8 cellular contexts compared by ENCODE assay signal in genomic region chr7:116984917-116985316, GRCh38. TPM values are rescaled to one million over a fixed set of nuclear protein-coding genes. Genes with fewer than 3 reads are reported as not detected.
A peak's percentile ranks its signal among the peaks of the same experiment; 100 is the strongest.
DNase-seq lines count a peak whose midpoint lies in the region; ATAC-seq and TF ChIP-seq lines count a peak whose summit lies in the region.

No MANE protein-coding gene starts in this region.

- H3K4me1 Mint-ChIP-seq in CD14-positive monocyte: peaks cover 28% of the 10 kb centered on the region

- peaks cover 0 to 2% of the 10 kb centered on the region in 2 donors for H3K36me3 Mint-ChIP-seq in CD14-positive monocyte

- H3K27ac Mint-ChIP-seq in CD14-positive monocyte: no peak overlapping the region

- peak; percentile 75 for ATAC-seq in GM18907 (IDR thresholded peaks at IDR 0.05; ENCODE audit: unreplicated experiment)

- H3K27me3 Mint-ChIP-seq in CD14-positive monocyte (ENCODE audit: low read depth in 3 of 3): peaks cover 0 to 1% (median 0%) of the 10 kb centered on the region in 3 donors

- H3K9me3 Mint-ChIP-seq in CD14-positive monocyte: no peaks in the 10 kb centered on the region

- peak; percentile 83 for TF ChIP-seq CTCF in CD14-positive monocyte (IDR thresholded peaks at IDR 0.05)

- H3K4me3 Mint-ChIP-seq in CD14-positive monocyte: no peak overlapping the region

- DNase-seq in CD14-positive monocyte (ENCODE audit: low spot score) (no peak), Kasumi-1 (lab: John Stamatoyannopoulos, UW) (peak; percentile 50 to 78), SHP77 (lab: John Stamatoyannopoulos, UW) (peak; percentile 11 to 39), fibroblast of peridontal ligament (ENCODE audit: extremely low read depth) (peak; percentile 57), putamen (ENCODE audit: low spot score) (peak; percentile 25)
- DNase-seq in stimulated activated CD4-positive, alpha-beta T cell treated with anti-CD3 and anti-CD28 coated beads, Interleukin-1b, Interleukin-23, amount 100 ng/mL, for 48 hours: no peak
- no peak for DNase-seq in activated T-cell treated with anti-CD3 and anti-CD28 coated beads, Interleukin-2, amount 50 U/mL, for 48 hours

- intact Hi-C loops in CD14-positive monocyte (cut with micrococcal nuclease): loop anchor here in 1 of 2 donors (10.0 kb wide), 1 partner anchor 130 kb away; no protein-coding TSS in a partner anchor

RNA-seq across cellular contexts. Expression of gene ST7, which starts 31.6 kb away (rescaled TPM):
- polyA plus RNA-seq in CD14-positive monocyte: 1 to 10 TPM; 3.6 to 5.5 TPM

Comparison
In these comparisons a context has a peak if more than half of its experiments do, and no peak if none do; other contexts are left out.
1. DNase-seq: peak in Kasumi-1 (2 of 2), SHP77 (2 of 2), fibroblast of peridontal ligament (single experiment) and putamen (single experiment); none in CD14-positive monocyte (single experiment), stimulated activated CD4-positive, alpha-beta T cell treated with anti-CD3 and anti-CD28 coated beads, Interleukin-1b, Interleukin-23, amount 100 ng/mL, for 48 hours (single experiment) and activated T-cell treated with anti-CD3 and anti-CD28 coated beads, Interleukin-2, amount 50 U/mL, for 48 hours (0 of 2).